In genomic region chr17:5703736-5704135, GRCh38 we compare ENCODE assay signal across 2 cellular contexts.
TF ChIP-seq lines count a peak whose summit lies in the region.

No MANE protein-coding gene starts in this region.

TF ChIP-seq in GM23338, 12 proteins besides CTCF, POLR2A, EP300 and RAD21:
- no peak for TF ChIP-seq EZH2 (IDR thresholded peaks at IDR 0.05; ENCODE audit: low read depth, unreplicated experiment)
- TF ChIP-seq EZH2phosphoT487 (IDR thresholded peaks at IDR 0.05; ENCODE audit: unreplicated experiment) = no peak
- TF ChIP-seq ZNF462 (CRISPR knock-in tag; IDR thresholded peaks at IDR 0.05) = no peak
- no peak for TF ChIP-seq REST (IDR thresholded peaks at IDR 0.05; ENCODE audit: unreplicated experiment)
- TF ChIP-seq STAT1 (IDR thresholded peaks at IDR 0.05; ENCODE audit: unreplicated experiment) = no peak
- TF ChIP-seq NANOG (IDR thresholded peaks at IDR 0.05; ENCODE audit: borderline replicate concordance) = no peak
- TF ChIP-seq CREB1 (CRISPR knock-in tag; IDR thresholded peaks at IDR 0.05; ENCODE audit: low read depth) = no peak
- no peak for TF ChIP-seq POLR2AphosphoS5 (IDR thresholded peaks at IDR 0.05; ENCODE audit: low read depth)
- TF ChIP-seq ZNF331 (CRISPR knock-in tag; IDR thresholded peaks at IDR 0.05; ENCODE audit: low read depth) = no peak
- no peak for TF ChIP-seq ZNF114 (CRISPR knock-in tag; IDR thresholded peaks at IDR 0.05)
- TF ChIP-seq JUNB (IDR thresholded peaks at IDR 0.05; ENCODE audit: unreplicated experiment) = no peak
- no peak for TF ChIP-seq ETS1 (IDR thresholded peaks at IDR 0.05)

TF ChIP-seq in H1, 55 proteins besides CTCF, POLR2A, EP300 and RAD21:
- no peak for TF ChIP-seq MAX (IDR thresholded peaks at IDR 0.05)
- TF ChIP-seq RXRA (IDR thresholded peaks at IDR 0.05; ENCODE audit: insufficient read depth, low read depth, low read length) = no peak
- no peak for TF ChIP-seq SIN3A (conservative IDR thresholded peaks at IDR 0.05 in 1 of 2, IDR thresholded peaks at IDR 0.05 in 1 of 2; ENCODE audit: low read depth in 1 of 2, low read length in 2 of 2)
- TF ChIP-seq CBX5 (IDR thresholded peaks at IDR 0.05; ENCODE audit: low read depth, low read length) = no peak
- TF ChIP-seq TBP (IDR thresholded peaks at IDR 0.05; ENCODE audit: low read depth, low read length) = no peak
- TF ChIP-seq NANOG (IDR thresholded peaks at IDR 0.05; ENCODE audit: insufficient read depth, low read depth, low read length, poor library complexity, severe bottlenecking) = no peak
- TF ChIP-seq ATF2 (IDR thresholded peaks at IDR 0.05; ENCODE audit: low read length) = no peak
- TF ChIP-seq CHD1 (IDR thresholded peaks at IDR 0.05; ENCODE audit: low read depth, low read length) = no peak
- TF ChIP-seq TAF7 (optimal IDR thresholded peaks at IDR 0.05; ENCODE audit: borderline replicate concordance, low read depth, low read length) = no peak
- TF ChIP-seq POLR2AphosphoS5 (IDR thresholded peaks at IDR 0.05; ENCODE audit: low read depth, low read length) = no peak
- no peak for TF ChIP-seq CREB1 (IDR thresholded peaks at IDR 0.05)
- TF ChIP-seq JUN (IDR thresholded peaks at IDR 0.05; ENCODE audit: low read depth, low read length) = no peak
- TF ChIP-seq CHD7 (IDR thresholded peaks at IDR 0.05; ENCODE audit: insufficient replicate concordance, low read length) = no peak
